ENCODE assay signal across 8 cellular contexts in genomic region chr5:110738503-110738811, GRCh38. TPM values are rescaled to one million over a fixed set of nuclear protein-coding genes. Genes with fewer than 3 reads are reported as not detected.
DNase-seq lines count a peak whose midpoint lies in the region; ATAC-seq, FAIRE-seq and TF ChIP-seq lines count a peak whose summit lies in the region.

No MANE protein-coding gene starts in this region.

- H3K27me3 ChIP-seq in breast epithelium = no peaks in the 10 kb centered on the region

- TF ChIP-seq POLR2A in GM12891 (IDR thresholded peaks at IDR 0.05; ENCODE audit: low read depth, low read length) (no peak; the same call in 1 of the 2 replicates), breast epithelium (IDR thresholded peaks at IDR 0.05) (no peak), lower leg skin (IDR thresholded peaks at IDR 0.05) (no peak)

- no peaks in the 10 kb centered on the region for H3K9me3 ChIP-seq in breast epithelium

- no peak for FAIRE-seq in GM12891 (lab: Jason Lieb, UNC)

- H3K9me3 Mint-ChIP-seq in type B pancreatic cell = no peaks in the 10 kb centered on the region

- peak overlapping the region; percentile 96 for H3K4me3 Mint-ChIP-seq in type B pancreatic cell

- peak overlapping the region; percentile 80 to 93 for H3K27ac ChIP-seq in breast epithelium

- TF ChIP-seq CTCF in breast epithelium (IDR thresholded peaks at IDR 0.05) (no peak), lower leg skin (IDR thresholded peaks at IDR 0.05) (no peak), type B pancreatic cell (conservative IDR thresholded peaks at IDR 0.05) (no peak)

- intact Hi-C loops in breast epithelium (cut with DNase I; ENCODE audit: low total_unique reads) (no loop called here), lower leg skin (cut with DNase I; ENCODE audit: low total_unique reads) (no loop called here)

- DNase-seq in GM12891 (ENCODE audit: insufficient read length, low spot score) (peak; percentile 30), HPDE6-E6E7 (ENCODE audit: extremely low spot score) (peak; percentile 65), breast epithelium (ENCODE audit: low spot score in 2 of 2) (no peak), lower leg skin (ENCODE audit: low spot score in 2 of 2) (peak in 1 of 2 donors; percentile 15), type B pancreatic cell (ENCODE audit: extremely low spot score, unreplicated experiment) (peak; percentile 68), NCI-H2196 treated with DMSO at 0.1 percent for 48 hours (lab: John Stamatoyannopoulos, UW; ENCODE audit: unreplicated experiment) (no peak), DMS114 treated with DMSO at 0.1 percent for 48 hours (lab: John Stamatoyannopoulos, UW; ENCODE audit: unreplicated experiment) (no peak)

- WGBS in lower leg skin, 2 donors = 0 to 2% methylated on average over 14 of the region's 14 CpGs

- peaks cover 5% of the 10 kb centered on the region for H3K4me1 Mint-ChIP-seq in type B pancreatic cell (ENCODE audit: unreplicated experiment)

- peak overlapping the region; percentile 85 for H3K27ac Mint-ChIP-seq in type B pancreatic cell

- H3K36me3 ChIP-seq in breast epithelium = no peaks in the 10 kb centered on the region

- H3K27me3 Mint-ChIP-seq in type B pancreatic cell = peaks cover 4% of the 10 kb centered on the region

- peak; percentile 73 for ATAC-seq in GM21526 (IDR thresholded peaks at IDR 0.05; ENCODE audit: low FRiP score, unreplicated experiment)

- H3K36me3 Mint-ChIP-seq in type B pancreatic cell = no peaks in the 10 kb centered on the region

- H3K4me1 ChIP-seq in breast epithelium = peaks cover 0 to 6% of the 10 kb centered on the region in 2 donors

- H3K4me3 ChIP-seq in breast epithelium (peak overlapping the region; percentile 77 to 90 (median 85)), lower leg skin (ENCODE audit: low read depth, poor library complexity, severe bottlenecking) (peak overlapping the region; percentile 95)

TF ChIP-seq in GM12891, 5 proteins besides CTCF, POLR2A, EP300 and RAD21:
- TF ChIP-seq PAX5 (IDR thresholded peaks at IDR 0.05; ENCODE audit: insufficient read depth, low read length, severe bottlenecking) (no peak), TAF1 (IDR thresholded peaks at IDR 0.05; ENCODE audit: low read depth, low read length) (no peak)

RNA-seq across cellular contexts. Expression of gene SLC25A46, which starts 0.3 kb away (rescaled TPM):
- polyA plus RNA-seq in GM12891 (2012; ENCODE audit: low read depth, missing spikeins) = 42.0 TPM
- total RNA-seq in breast epithelium (10 to 100 TPM; 46.2 to 66.6 (median 56.9) TPM), lower leg skin (10 to 100 TPM; 36.6 to 44.7 (median 43.4) TPM), type B pancreatic cell (ENCODE audit: low replicate concordance) (33.7 and 38.5 TPM in 2 replicates)

RNA-seq across cellular contexts. Expression of gene TMEM232, which starts 12.0 kb away (rescaled TPM):
- polyA plus RNA-seq in GM12891 (2012; ENCODE audit: low read depth, missing spikeins) = 0.56 TPM
- total RNA-seq in breast epithelium (1 to 10 TPM; 2.0 to 6.4 (median 4.6) TPM), lower leg skin (1 to 10 TPM in 2 of 4 donors, under 1 TPM in 2; 0.54 to 2.3 (median 0.93) TPM), type B pancreatic cell (ENCODE audit: low replicate concordance) (2.4 and 6.9 TPM in 2 replicates)

Comparison
In these comparisons a context has a peak if more than half of its experiments do, and no peak if none do; other contexts are left out.
1. DNase-seq: peak in GM12891 (single experiment), HPDE6-E6E7 (single experiment) and type B pancreatic cell (single experiment); none in breast epithelium (0 of 2), NCI-H2196 treated with DMSO at 0.1 percent for 48 hours (single experiment) and DMS114 treated with DMSO at 0.1 percent for 48 hours (single experiment).